Comparison of ENCODE assay signal across 11 cellular contexts in the genomic region with DNA sequence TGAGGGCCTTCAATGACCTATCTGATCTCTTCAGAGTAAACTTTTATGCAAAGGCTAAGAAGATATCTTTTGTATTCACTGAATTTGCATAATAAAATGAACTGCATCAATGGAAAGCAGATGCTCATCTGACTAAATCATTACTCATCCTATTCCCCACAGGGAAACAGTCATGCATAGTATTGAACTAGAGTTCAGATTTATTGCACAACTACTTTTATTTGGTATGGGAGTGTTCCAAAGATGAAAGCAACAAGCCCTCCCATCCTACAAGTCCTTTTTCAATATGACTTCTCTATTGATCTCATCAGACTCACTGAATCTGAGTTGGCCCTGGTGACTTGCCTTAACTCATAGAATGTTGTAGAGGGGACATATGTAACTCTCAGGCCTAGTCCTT.
DNase-seq lines count a peak whose midpoint lies in the region; ATAC-seq and FAIRE-seq lines count a peak whose summit lies in the region.
"Had no signal": no experiment of that assay in that cellular context is flagged by ENCODE, and none has a peak within 500 bp of the region (broad histone marks: within the 10 kb centered on the region; RNA-seq: fewer than 3 reads in every experiment).

No MANE protein-coding gene starts in this region.

- H3K27me3 Mint-ChIP-seq in activated T-helper 1 cell treated with anti-CD3 and anti-CD28 coated beads, Interleukin-12 subunit alpha, Interleukin-12 subunit beta, Interleukin-2, Interleukin-4 antibody, amounts not matched to agents 30 ng/mL and 10 ng/mL and 1 ng/mL, durations not matched to agents 14 hours and 24 hours and 36 hours (ENCODE audit: insufficient read depth), result no peaks in the 10 kb centered on the region

- no peaks in the 10 kb centered on the region for H3K4me1 Mint-ChIP-seq in activated T-helper 1 cell treated with anti-CD3 and anti-CD28 coated beads, Interleukin-12 subunit alpha, Interleukin-12 subunit beta, Interleukin-2, Interleukin-4 antibody, amounts not matched to agents 30 ng/mL and 10 ng/mL and 1 ng/mL, durations not matched to agents 14 hours and 24 hours and 36 hours (ENCODE audit: low read depth)

- H3K36me3 Mint-ChIP-seq in activated T-helper 1 cell treated with anti-CD3 and anti-CD28 coated beads, Interleukin-12 subunit alpha, Interleukin-12 subunit beta, Interleukin-2, Interleukin-4 antibody, amounts not matched to agents 30 ng/mL and 10 ng/mL and 1 ng/mL, durations not matched to agents 14 hours and 24 hours and 36 hours (ENCODE audit: low read depth), result no peaks in the 10 kb centered on the region

- DNase-seq in GM03348 (ENCODE audit: low spot score), result peak; percentile 75
- DNase-seq in NCI-H69 (lab: John Stamatoyannopoulos, UW), result peak; percentile 20
- peak; percentile 90 for DNase-seq in renal cortical epithelial cell (ENCODE audit: low read depth)
- no peak for DNase-seq in NCI-H510A (lab: John Stamatoyannopoulos, UW)
- no peak for DNase-seq in frontal cortex (ENCODE audit: low spot score in 2 of 2)
- DNase-seq in activated T-helper 1 cell treated with anti-CD3 and anti-CD28 coated beads, Interleukin-12 subunit alpha, Interleukin-12 subunit beta, Interleukin-2, Interleukin-4 antibody, amounts not matched to agents 30 ng/mL and 10 ng/mL and 1 ng/mL, durations not matched to agents 14 hours and 24 hours and 36 hours (ENCODE audit: low spot score), result no peak
- DNase-seq: GDM1, lower lobe of right lung, NCI-H1436, psoas muscle had no signal

- no peaks in the 10 kb centered on the region for H3K9me3 Mint-ChIP-seq in activated T-helper 1 cell treated with anti-CD3 and anti-CD28 coated beads, Interleukin-12 subunit alpha, Interleukin-12 subunit beta, Interleukin-2, Interleukin-4 antibody, amounts not matched to agents 30 ng/mL and 10 ng/mL and 1 ng/mL, durations not matched to agents 14 hours and 24 hours and 36 hours

- FAIRE-seq in frontal cortex (lab: Jason Lieb, UNC), result no peak

- ATAC-seq in esophagus mucosa, result peak; percentile 96
- ATAC-seq: lower lobe of right lung had no signal

- no peak overlapping the region for H3K4me3 Mint-ChIP-seq in activated T-helper 1 cell treated with anti-CD3 and anti-CD28 coated beads, Interleukin-12 subunit alpha, Interleukin-12 subunit beta, Interleukin-2, Interleukin-4 antibody, amounts not matched to agents 30 ng/mL and 10 ng/mL and 1 ng/mL, durations not matched to agents 14 hours and 24 hours and 36 hours

- H3K27ac Mint-ChIP-seq in activated T-helper 1 cell treated with anti-CD3 and anti-CD28 coated beads, Interleukin-12 subunit alpha, Interleukin-12 subunit beta, Interleukin-2, Interleukin-4 antibody, amounts not matched to agents 30 ng/mL and 10 ng/mL and 1 ng/mL, durations not matched to agents 14 hours and 24 hours and 36 hours, result no peak overlapping the region

- intact Hi-C loops in activated T-helper 1 cell treated with anti-CD3 and anti-CD28 coated beads, Interleukin-12 subunit alpha, Interleukin-12 subunit beta, Interleukin-2, Interleukin-4 antibody, amounts not matched to agents 30 ng/mL and 10 ng/mL and 1 ng/mL, durations not matched to agents 14 hours and 24 hours and 36 hours (cut with micrococcal nuclease), result no loop called here

Comparison
In these comparisons a context has a peak if more than half of its experiments do, and no peak if none do; other contexts are left out.
1. DNase-seq: peak in GM03348 (single experiment), NCI-H69 (single experiment) and renal cortical epithelial cell (single experiment); none in NCI-H510A (single experiment), frontal cortex (0 of 2) and activated T-helper 1 cell treated with anti-CD3 and anti-CD28 coated beads, Interleukin-12 subunit alpha, Interleukin-12 subunit beta, Interleukin-2, Interleukin-4 antibody, amounts not matched to agents 30 ng/mL and 10 ng/mL and 1 ng/mL, durations not matched to agents 14 hours and 24 hours and 36 hours (single experiment).